In genomic region chr2:39301352-39301751, GRCh38 we compare ENCODE assay signal across 26 cellular contexts. TPM values are rescaled to one million over a fixed set of nuclear protein-coding genes. Genes with fewer than 3 reads are reported as not detected.
"Had no signal": no experiment of that assay in that cellular context is flagged by ENCODE, and none has a peak within 500 bp of the region (broad histone marks: within the 10 kb centered on the region; RNA-seq: fewer than 3 reads in every experiment).

No MANE protein-coding gene starts in this region.

- H3K9me3 Mint-ChIP-seq: activated CD4-positive, alpha-beta T cell treated with anti-CD3 and anti-CD28 coated beads, Interleukin-2, amount 10 ng/mL, durations not matched to agents 7 days and 5 days; activated CD8-positive, alpha-beta T cell treated with anti-CD3 and anti-CD28 coated beads for 36 hours; activated T-cell treated with anti-CD3 and anti-CD28 coated beads, Interleukin-2, amount 50 U/mL, for 4 hours; activated T-helper 17 cell treated with anti-CD3 and anti-CD28 coated beads, Interleukin-2, amount 50 U/mL, for 72 hours; central memory CD8-positive, alpha-beta T cell; dendritic cell treated with granulocyte-macrophage colony-stimulating factor and Interleukin-4, amounts not matched to agents 40 ng/mL and 50 ng/mL, for 4 days; WTC11 had no signal

- H3K4me3 Mint-ChIP-seq: activated CD4-positive, alpha-beta T cell treated with anti-CD3 and anti-CD28 coated beads, Interleukin-2, amount 10 ng/mL, durations not matched to agents 7 days and 5 days; activated CD8-positive, alpha-beta T cell treated with anti-CD3 and anti-CD28 coated beads for 36 hours; activated naive CD8-positive, alpha-beta T cell; activated T-cell treated with anti-CD3 and anti-CD28 coated beads, Interleukin-2, amount 50 U/mL, for 4 hours; activated T-helper 17 cell treated with anti-CD3 and anti-CD28 coated beads, Interleukin-2, amount 50 U/mL, for 72 hours; central memory CD8-positive, alpha-beta T cell; dendritic cell treated with granulocyte-macrophage colony-stimulating factor and Interleukin-4, amounts not matched to agents 40 ng/mL and 50 ng/mL, for 4 days; WTC11 had no signal

- H3K4me3 ChIP-seq: coronary artery, dorsolateral prefrontal cortex, esophagus squamous epithelium had no signal

- ATAC-seq: activated CD8-positive, alpha-beta T cell treated with anti-CD3 and anti-CD28 coated beads for 36 hours; activated T-cell treated with anti-CD3 and anti-CD28 coated beads, Interleukin-2, amount 50 U/mL, for 4 hours; activated T-helper 17 cell treated with anti-CD3 and anti-CD28 coated beads, Interleukin-2, amount 50 U/mL, for 72 hours; WTC11 had no signal

- H3K4me1 Mint-ChIP-seq: activated CD4-positive, alpha-beta T cell treated with anti-CD3 and anti-CD28 coated beads, Interleukin-2, amount 10 ng/mL, durations not matched to agents 7 days and 5 days; activated T-helper 17 cell treated with anti-CD3 and anti-CD28 coated beads, Interleukin-2, amount 50 U/mL, for 72 hours; central memory CD8-positive, alpha-beta T cell had no signal

- H3K27me3 Mint-ChIP-seq: activated CD4-positive, alpha-beta T cell treated with anti-CD3 and anti-CD28 coated beads, Interleukin-2, amount 10 ng/mL, durations not matched to agents 7 days and 5 days; activated CD8-positive, alpha-beta T cell treated with anti-CD3 and anti-CD28 coated beads for 36 hours; activated naive CD8-positive, alpha-beta T cell; activated T-helper 17 cell treated with anti-CD3 and anti-CD28 coated beads, Interleukin-2, amount 50 U/mL, for 72 hours; central memory CD8-positive, alpha-beta T cell; dendritic cell treated with granulocyte-macrophage colony-stimulating factor and Interleukin-4, amounts not matched to agents 40 ng/mL and 50 ng/mL, for 4 days had no signal

- H3K27ac Mint-ChIP-seq: activated CD4-positive, alpha-beta T cell treated with anti-CD3 and anti-CD28 coated beads, Interleukin-2, amount 10 ng/mL, durations not matched to agents 7 days and 5 days; activated CD8-positive, alpha-beta T cell treated with anti-CD3 and anti-CD28 coated beads for 36 hours; activated naive CD8-positive, alpha-beta T cell; activated T-helper 17 cell treated with anti-CD3 and anti-CD28 coated beads, Interleukin-2, amount 50 U/mL, for 72 hours; dendritic cell treated with granulocyte-macrophage colony-stimulating factor and Interleukin-4, amounts not matched to agents 40 ng/mL and 50 ng/mL, for 4 days had no signal

- DNase-seq: activated CD4-positive, alpha-beta T cell treated with anti-CD3 and anti-CD28 coated beads for 1 hour; activated CD4-positive, alpha-beta T cell treated with anti-CD3 and anti-CD28 coated beads for 4 hours; activated CD4-positive, alpha-beta T cell treated with anti-CD3 and anti-CD28 coated beads, Interleukin-2, amount 10 ng/mL, durations not matched to agents 7 days and 5 days; activated CD4-positive, alpha-beta T cell treated with anti-CD3 and anti-CD28 coated beads, Interleukin-2, amount 50 U/mL, for 4 hours; activated CD8-positive, alpha-beta memory T cell treated with anti-CD3 and anti-CD28 coated beads for 24 hours; activated CD8-positive, alpha-beta T cell treated with anti-CD3 and anti-CD28 coated beads for 36 hours; activated effector memory CD4-positive, alpha-beta T cell treated with Interleukin-2 at 50 U/mL for 16 hours; activated gamma-delta T cell treated with Interleukin-2 at 50 U/mL for 16 hours; activated naive CD4-positive, alpha-beta T cell treated with anti-CD3 and anti-CD28 coated beads, Interleukin-2, amount 50 U/mL, for 16 hours; activated naive CD4-positive, alpha-beta T cell treated with Interleukin-2 at 50 U/mL for 16 hours; activated T-cell treated with anti-CD3 and anti-CD28 coated beads, Interleukin-2, amount 50 U/mL, for 4 hours; amniotic stem cell; anterior cingulate cortex; brain microvascular endothelial cell; dorsolateral prefrontal cortex; effector memory CD4-positive, alpha-beta T cell; esophagus squamous epithelium; foreskin fibroblast; head of caudate nucleus; T-helper 2 cell had no signal

- H3K36me3 Mint-ChIP-seq: WTC11 had no signal

RNA-seq across cellular contexts. Expression of gene CDKL4, which starts 57.6 kb away (rescaled TPM):
- total RNA-seq: activated T-cell treated with anti-CD3 and anti-CD28 coated beads, Interleukin-2, amount 50 U/mL, for 4 hours had no signal
